In genomic region chr6:18276610-18277009, GRCh38 we compare ENCODE assay signal across 10 cellular contexts. TPM values are rescaled to one million over a fixed set of nuclear protein-coding genes. Genes with fewer than 3 reads are reported as not detected.
DNase-seq lines count a peak whose midpoint lies in the region; ATAC-seq and TF ChIP-seq lines count a peak whose summit lies in the region.
"Had no signal": no experiment of that assay in that cellular context is flagged by ENCODE, and none has a peak within 500 bp of the region (broad histone marks: within the 10 kb centered on the region; RNA-seq: fewer than 3 reads in every experiment).

No MANE protein-coding gene starts in this region.

- H3K27ac Mint-ChIP-seq in brain (no peak overlapping the region), nephron progenitor cell (no peak overlapping the region)
- no peak overlapping the region for H3K27ac Mint-ChIP-seq in naive thymus-derived CD8-positive, alpha-beta T cell
- H3K27ac Mint-ChIP-seq in activated T-helper 1 cell treated with anti-CD3 and anti-CD28 coated beads, Interleukin-12 subunit alpha, Interleukin-12 subunit beta, Interleukin-2, Interleukin-4 antibody, amounts not matched to agents 30 ng/mL and 10 ng/mL and 1 ng/mL, durations not matched to agents 14 hours and 24 hours and 36 hours: no peak overlapping the region

- ATAC-seq in naive thymus-derived CD8-positive, alpha-beta T cell: no peak
- no peak for ATAC-seq in HG03097 (IDR thresholded peaks at IDR 0.05; ENCODE audit: low FRiP score, unreplicated experiment)

- H3K36me3 Mint-ChIP-seq in brain: no peaks in the 10 kb centered on the region
- H3K36me3 Mint-ChIP-seq in nephron progenitor cell (ENCODE audit: low read depth): no peaks in the 10 kb centered on the region
- no peaks in the 10 kb centered on the region for H3K36me3 Mint-ChIP-seq in naive thymus-derived CD8-positive, alpha-beta T cell
- no peaks in the 10 kb centered on the region for H3K36me3 Mint-ChIP-seq in activated T-helper 1 cell treated with anti-CD3 and anti-CD28 coated beads, Interleukin-12 subunit alpha, Interleukin-12 subunit beta, Interleukin-2, Interleukin-4 antibody, amounts not matched to agents 30 ng/mL and 10 ng/mL and 1 ng/mL, durations not matched to agents 14 hours and 24 hours and 36 hours (ENCODE audit: low read depth)

- TF ChIP-seq CTCF in brain (conservative IDR thresholded peaks at IDR 0.05): no peak
- TF ChIP-seq CTCF in nephron progenitor cell (IDR thresholded peaks at IDR 0.05): no peak

- H3K27me3 ChIP-seq in HUES6 (ENCODE audit: control insufficient read depth, insufficient read depth, low read length): peaks cover 49% of the 10 kb centered on the region

- H3K4me3 ChIP-seq in HUES6 (ENCODE audit: low read depth, low read length): peak overlapping the region; percentile 82

- H3K9me3 ChIP-seq in HUES6 (ENCODE audit: control insufficient read depth, insufficient read depth, low read depth, low read length): no peaks in the 10 kb centered on the region

- H3K27ac ChIP-seq in HUES6 (ENCODE audit: low read depth, low read length): no peak overlapping the region

- H3K9ac ChIP-seq in HUES6 (ENCODE audit: low read length): no peak overlapping the region

- DNase-seq in DMS79 (lab: John Stamatoyannopoulos, UW): peak; percentile 71
- DNase-seq in nephron progenitor cell: no peak
- DNase-seq in naive thymus-derived CD8-positive, alpha-beta T cell: no peak
- no peak for DNase-seq in activated T-helper 1 cell treated with anti-CD3 and anti-CD28 coated beads, Interleukin-12 subunit alpha, Interleukin-12 subunit beta, Interleukin-2, Interleukin-4 antibody, amounts not matched to agents 30 ng/mL and 10 ng/mL and 1 ng/mL, durations not matched to agents 14 hours and 24 hours and 36 hours (ENCODE audit: low spot score)
- DNase-seq: activated T-cell treated with anti-CD3 and anti-CD28 coated beads for 4 hours; effector CD8-positive, alpha-beta T cell; stimulated activated CD4-positive, alpha-beta T cell treated with anti-CD3 and anti-CD28 coated beads, Interleukin-12 subunit alpha, Interleukin-12 subunit beta, amount 100 ng/mL, for 4 hours had no signal

- peaks cover 76% of the 10 kb centered on the region for H3K27me3 Mint-ChIP-seq in brain
- peaks cover 72% of the 10 kb centered on the region for H3K27me3 Mint-ChIP-seq in nephron progenitor cell (ENCODE audit: low read depth, poor library complexity)
- peaks cover 23 to 65% (median 42%) of the 10 kb centered on the region in 5 donors for H3K27me3 Mint-ChIP-seq in naive thymus-derived CD8-positive, alpha-beta T cell
- peaks cover 53% of the 10 kb centered on the region for H3K27me3 Mint-ChIP-seq in activated T-helper 1 cell treated with anti-CD3 and anti-CD28 coated beads, Interleukin-12 subunit alpha, Interleukin-12 subunit beta, Interleukin-2, Interleukin-4 antibody, amounts not matched to agents 30 ng/mL and 10 ng/mL and 1 ng/mL, durations not matched to agents 14 hours and 24 hours and 36 hours (ENCODE audit: insufficient read depth)

- H3K4me1 Mint-ChIP-seq in brain (peaks cover 17% of the 10 kb centered on the region), nephron progenitor cell (peaks cover 27% of the 10 kb centered on the region)
- peaks cover 5 to 13% (median 11%) of the 10 kb centered on the region in 4 donors for H3K4me1 Mint-ChIP-seq in naive thymus-derived CD8-positive, alpha-beta T cell
- H3K4me1 Mint-ChIP-seq in activated T-helper 1 cell treated with anti-CD3 and anti-CD28 coated beads, Interleukin-12 subunit alpha, Interleukin-12 subunit beta, Interleukin-2, Interleukin-4 antibody, amounts not matched to agents 30 ng/mL and 10 ng/mL and 1 ng/mL, durations not matched to agents 14 hours and 24 hours and 36 hours (ENCODE audit: low read depth): no peaks in the 10 kb centered on the region

- intact Hi-C loops in activated T-helper 1 cell treated with anti-CD3 and anti-CD28 coated beads, Interleukin-12 subunit alpha, Interleukin-12 subunit beta, Interleukin-2, Interleukin-4 antibody, amounts not matched to agents 30 ng/mL and 10 ng/mL and 1 ng/mL, durations not matched to agents 14 hours and 24 hours and 36 hours (cut with micrococcal nuclease): no loop called here

- H3K4me3 Mint-ChIP-seq in brain: peak overlapping the region; percentile 80 to 87 (median 86)
- peak overlapping the region; percentile 83 for H3K4me3 Mint-ChIP-seq in nephron progenitor cell
- H3K4me3 Mint-ChIP-seq in naive thymus-derived CD8-positive, alpha-beta T cell: peak overlapping the region in 2 of 10 donors; percentile 54 to 61
- no peak overlapping the region for H3K4me3 Mint-ChIP-seq in activated T-helper 1 cell treated with anti-CD3 and anti-CD28 coated beads, Interleukin-12 subunit alpha, Interleukin-12 subunit beta, Interleukin-2, Interleukin-4 antibody, amounts not matched to agents 30 ng/mL and 10 ng/mL and 1 ng/mL, durations not matched to agents 14 hours and 24 hours and 36 hours

- H3K4me1 ChIP-seq in HUES6 (ENCODE audit: control insufficient read depth, insufficient read depth, low read length): peaks cover 6% of the 10 kb centered on the region; the same call in 1 of the 2 replicates

- H3K36me3 ChIP-seq in HUES6 (ENCODE audit: control insufficient read depth, insufficient read depth, low read length): no peaks in the 10 kb centered on the region

- POLR2A ChIA-PET in naive thymus-derived CD8-positive, alpha-beta T cell (lab: Charles Lee): no interaction called here

- H3K9me3 Mint-ChIP-seq in brain: peaks cover 0 to 10% (median 0%) of the 10 kb centered on the region in 5 experiments
- H3K9me3 Mint-ChIP-seq in nephron progenitor cell: no peaks in the 10 kb centered on the region
- H3K9me3 Mint-ChIP-seq in naive thymus-derived CD8-positive, alpha-beta T cell: no peaks in the 10 kb centered on the region
- no peaks in the 10 kb centered on the region for H3K9me3 Mint-ChIP-seq in activated T-helper 1 cell treated with anti-CD3 and anti-CD28 coated beads, Interleukin-12 subunit alpha, Interleukin-12 subunit beta, Interleukin-2, Interleukin-4 antibody, amounts not matched to agents 30 ng/mL and 10 ng/mL and 1 ng/mL, durations not matched to agents 14 hours and 24 hours and 36 hours

RNA-seq across cellular contexts. Expression of gene DEK, which starts 12.3 kb away (rescaled TPM):
- 69.1 TPM for polyA plus RNA-seq in brain (ENCODE audit: insufficient read depth, low read depth, low replicate concordance)
- 100 to 1,000 TPM in 1 of 2 experiments, 10 to 100 TPM in 1; 97.6 to 103 TPM for total RNA-seq in naive thymus-derived CD8-positive, alpha-beta T cell
- polyA plus RNA-seq in naive thymus-derived CD8-positive, alpha-beta T cell: 10 to 100 TPM; 44.4 to 55.8 (median 55.5) TPM
- 163 and 170 TPM in 2 replicates for total RNA-seq in activated T-helper 1 cell treated with anti-CD3 and anti-CD28 coated beads, Interleukin-12 subunit alpha, Interleukin-12 subunit beta, Interleukin-2, Interleukin-4 antibody, amounts not matched to agents 30 ng/mL and 10 ng/mL and 1 ng/mL, durations not matched to agents 14 hours and 24 hours and 36 hours
